9 cellular contexts compared by ENCODE assay signal in the genomic region with DNA sequence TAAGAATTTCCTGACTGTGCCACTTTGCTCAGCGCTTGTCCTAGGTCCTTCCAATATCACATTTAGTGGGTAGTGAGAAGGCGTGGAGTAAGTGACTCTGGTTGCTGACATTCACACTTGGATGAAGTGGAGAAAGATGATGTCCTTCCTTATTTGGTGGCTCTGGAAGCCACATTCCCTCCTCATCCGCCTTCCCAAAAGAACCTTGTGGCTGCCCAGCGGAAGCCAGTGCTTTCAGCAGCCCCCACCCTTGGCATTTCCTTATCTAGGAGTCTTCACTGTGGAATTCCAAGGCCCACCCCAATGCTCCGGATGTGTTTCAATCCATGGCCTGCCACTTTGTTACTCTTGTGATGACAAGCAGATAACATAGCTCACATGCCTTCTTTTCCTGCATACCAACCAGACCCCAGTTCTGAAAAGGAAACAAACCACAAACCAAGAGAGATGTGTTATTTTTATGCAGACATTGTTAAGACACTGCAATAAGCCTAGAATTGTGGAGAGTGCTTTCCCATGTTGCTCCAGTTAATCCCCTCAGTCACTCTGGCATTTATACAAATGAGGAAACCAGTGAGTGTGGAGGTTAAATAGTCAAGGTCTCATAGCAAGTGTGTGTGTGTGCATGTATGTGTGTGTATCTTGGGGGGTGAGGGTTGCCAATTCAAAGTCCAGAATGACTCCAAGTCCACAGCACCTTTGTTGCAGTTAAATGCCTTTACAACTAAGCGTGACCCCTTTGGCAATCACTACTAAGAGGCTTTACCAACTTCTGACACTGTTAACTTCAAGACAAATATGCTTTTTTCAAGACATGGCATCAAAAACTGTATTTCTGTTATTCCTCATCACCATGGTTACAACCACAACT.
DNase-seq lines count a peak whose midpoint lies in the region; ATAC-seq and TF ChIP-seq lines count a peak whose summit lies in the region.
"Had no signal": no experiment of that assay in that cellular context is flagged by ENCODE, and none has a peak within 500 bp of the region (broad histone marks: within the 10 kb centered on the region; RNA-seq: fewer than 3 reads in every experiment).

No MANE protein-coding gene starts in this region.

- H3K27me3 ChIP-seq in iPS-18a (ENCODE audit: control insufficient read depth, insufficient read depth, low read length) (peaks cover 100% of the 10 kb centered on the region), subcutaneous abdominal adipose tissue (ENCODE audit: control insufficient read depth in 5 of 5, insufficient read depth in 4 of 5, low read length in 5 of 5) (no peaks in the 10 kb centered on the region)

- CTCF ChIA-PET in HEK293 (lab: Yijun Ruan, JAX), result interaction anchor here (1.1 to 1.9 kb wide), 2 partner anchors 11 to 320 kb away, joined by 5 to 6 read pairs; partner anchors contain the start of gene ANKRD1

- H3K9ac ChIP-seq in iPS-18a (ENCODE audit: low read length), result no peak overlapping the region
- no peak overlapping the region for H3K9ac ChIP-seq in subcutaneous abdominal adipose tissue (ENCODE audit: low read length in 5 of 5)

- H3K36me3 ChIP-seq in HEK293 (ENCODE audit: control insufficient read depth in 2 of 2, insufficient read depth in 1 of 2, low read length in 2 of 2), result no peaks in the 10 kb centered on the region
- H3K36me3 ChIP-seq in iPS-18a (ENCODE audit: control insufficient read depth, low read depth, low read length), result no peaks in the 10 kb centered on the region
- H3K36me3 ChIP-seq in subcutaneous abdominal adipose tissue (ENCODE audit: control insufficient read depth in 5 of 5, insufficient read depth in 5 of 5, low read length in 5 of 5), result no peaks in the 10 kb centered on the region

- H3K9me3 ChIP-seq in HEK293 (ENCODE audit: control insufficient read depth, insufficient read depth, low read depth, low read length) (no peaks in the 10 kb centered on the region), iPS-18a (ENCODE audit: control insufficient read depth, low read depth, low read length) (no peaks in the 10 kb centered on the region), subcutaneous abdominal adipose tissue (ENCODE audit: control insufficient read depth in 5 of 5, low read length in 5 of 5) (no peaks in the 10 kb centered on the region)

- ATAC-seq in HG03045 (IDR thresholded peaks at IDR 0.05; ENCODE audit: unreplicated experiment), result no peak

- H3K4me3 ChIP-seq in HEK293 (ENCODE audit: low read depth, low read length) (no peak overlapping the region), astrocyte of the cerebellum (ENCODE audit: low read depth, low read length) (no peak overlapping the region), iPS-18a (ENCODE audit: low read length) (peak overlapping the region; percentile 3), subcutaneous abdominal adipose tissue (ENCODE audit: low read depth in 1 of 5, low read length in 5 of 5) (no peak overlapping the region)

- TF ChIP-seq CTCF in HEK293 (tag by site-specific recombination; IDR thresholded peaks at IDR 0.05), result no peak
- no peak for TF ChIP-seq CTCF in astrocyte of the cerebellum (IDR thresholded peaks at IDR 0.05; ENCODE audit: low read depth, low read length, missing control alignments)

- POLR2A ChIA-PET in HEK293 (lab: Yijun Ruan, JAX), result interaction anchor here (1.4 to 2.9 kb wide), 3 partner anchors 10 to 78 kb away, joined by 3 to 29 read pairs (median 10); partner anchors contain the start of gene ANKRD1

- DNase-seq in astrocyte of the cerebellum (ENCODE audit: low read depth), result peak; percentile 87
- no peak for DNase-seq in stimulated activated CD4-positive, alpha-beta T cell treated with anti-CD3 and anti-CD28 coated beads, Interleukin-4, amount 100 ng/mL, for 1 hour
- no peak for DNase-seq in HuH-7 (ENCODE audit: low spot score)
- DNase-seq in SKM-1 (lab: John Stamatoyannopoulos, UW; ENCODE audit: unreplicated experiment), result no peak
- DNase-seq: NCI-H2029 treated with DMSO at 0.1 percent for 48 hours had no signal

- H3K4me1 ChIP-seq in HEK293 (ENCODE audit: control insufficient read depth, insufficient read depth, low read length), result 0 out of 2 replicates have a peak, but pooled peaks cover 3% of the 10 kb centered on the region
- peaks cover 25% of the 10 kb centered on the region for H3K4me1 ChIP-seq in iPS-18a (ENCODE audit: control insufficient read depth, low read depth, low read length)
- H3K4me1 ChIP-seq in subcutaneous abdominal adipose tissue (ENCODE audit: control insufficient read depth in 5 of 5, insufficient read depth in 5 of 5, low read length in 5 of 5), result peaks cover 4 to 25% (median 24%) of the 10 kb centered on the region in 5 donors

- H3K27ac ChIP-seq in HEK293 (ENCODE audit: extremely low read depth, low read depth, low read length), result no peak overlapping the region
- no peak overlapping the region for H3K27ac ChIP-seq in iPS-18a (ENCODE audit: low read length)
- peak overlapping the region; percentile 5 for H3K27ac ChIP-seq in subcutaneous abdominal adipose tissue (ENCODE audit: low read depth, low read length)

- in situ Hi-C loops in astrocyte of the cerebellum (cut with HindIII; ENCODE audit: low sequenced_read_pairs), result no loop called here

TF ChIP-seq in HEK293, 187 proteins besides CTCF, POLR2A, EP300 and RAD21 (continues in another document):
- TF ChIP-seq, protein P1, sequence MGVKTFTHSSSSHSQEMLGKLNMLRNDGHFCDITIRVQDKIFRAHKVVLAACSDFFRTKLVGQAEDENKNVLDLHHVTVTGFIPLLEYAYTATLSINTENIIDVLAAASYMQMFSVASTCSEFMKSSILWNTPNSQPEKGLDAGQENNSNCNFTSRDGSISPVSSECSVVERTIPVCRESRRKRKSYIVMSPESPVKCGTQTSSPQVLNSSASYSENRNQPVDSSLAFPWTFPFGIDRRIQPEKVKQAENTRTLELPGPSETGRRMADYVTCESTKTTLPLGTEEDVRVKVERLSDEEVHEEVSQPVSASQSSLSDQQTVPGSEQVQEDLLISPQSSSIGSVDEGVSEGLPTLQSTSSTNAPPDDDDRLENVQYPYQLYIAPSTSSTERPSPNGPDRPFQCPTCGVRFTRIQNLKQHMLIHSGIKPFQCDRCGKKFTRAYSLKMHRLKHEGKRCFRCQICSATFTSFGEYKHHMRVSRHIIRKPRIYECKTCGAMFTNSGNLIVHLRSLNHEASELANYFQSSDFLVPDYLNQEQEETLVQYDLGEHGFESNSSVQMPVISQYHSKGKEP (tag by site-specific recombination; IDR thresholded peaks at IDR 0.05), result no peak
- TF ChIP-seq KLF17 (tag by site-specific recombination; IDR thresholded peaks at IDR 0.05), result no peak
- TF ChIP-seq ZNF518A (tag by site-specific recombination; conservative IDR thresholded peaks at IDR 0.05; ENCODE audit: low read depth), result peak; percentile 62
- no peak for TF ChIP-seq ZNF692 (tag by site-specific recombination; IDR thresholded peaks at IDR 0.05)
- TF ChIP-seq ZNF555 (tag by site-specific recombination; conservative IDR thresholded peaks at IDR 0.05), result no peak
